Comparison of ENCODE assay signal across 9 cellular contexts in the genomic region with DNA sequence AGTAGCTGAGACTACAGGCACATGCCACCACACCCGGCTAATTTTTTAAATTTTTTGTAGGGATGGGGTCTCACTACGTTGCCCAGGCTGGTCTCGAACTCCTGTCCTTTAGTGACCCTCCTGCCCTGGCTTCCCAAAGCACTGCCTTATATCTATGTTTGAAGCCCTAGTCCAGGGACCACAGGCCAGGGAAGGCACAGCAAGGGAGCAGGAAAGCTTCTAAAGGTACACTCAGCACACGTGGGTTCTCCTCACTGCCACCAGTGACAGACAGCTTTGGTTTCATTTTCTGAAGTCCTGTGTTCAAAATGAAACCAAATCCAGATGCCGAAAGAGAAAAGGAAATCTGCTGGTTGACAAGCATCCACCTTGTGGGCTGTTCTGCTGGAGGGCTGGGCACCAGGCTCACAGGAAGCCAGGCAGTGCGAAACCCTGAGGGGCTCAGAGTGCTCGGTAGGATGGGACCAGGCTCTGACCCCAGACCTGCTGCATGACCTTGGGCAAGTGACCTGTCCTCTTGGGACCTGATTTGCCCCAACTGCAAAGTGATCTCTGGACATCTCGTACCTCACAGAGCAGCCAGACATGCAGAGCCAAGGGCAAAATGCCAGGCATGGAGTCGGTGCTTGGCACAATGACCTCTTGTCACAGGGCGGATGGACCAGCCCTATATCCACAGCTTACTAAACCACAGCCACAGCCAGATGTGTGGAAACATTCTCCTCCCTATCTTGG. TPM values are rescaled to one million over a fixed set of nuclear protein-coding genes. Genes with fewer than 3 reads are reported as not detected.
A peak's percentile ranks its signal among the peaks of the same experiment; 100 is the strongest.
DNase-seq lines count a peak whose midpoint lies in the region; FAIRE-seq and TF ChIP-seq lines count a peak whose summit lies in the region.
"Had no signal": no experiment of that assay in that cellular context is flagged by ENCODE, and none has a peak within 500 bp of the region (broad histone marks: within the 10 kb centered on the region; RNA-seq: fewer than 3 reads in every experiment).

No MANE protein-coding gene starts in this region.

- intact Hi-C loops in kidney (cut with DNase I) (loop anchor here (5.0 kb wide), 1 partner anchor 281 kb away; no protein-coding TSS in a partner anchor), thyroid gland (cut with DNase I) (loop anchor here (5.0 kb wide), 1 partner anchor 89 kb away; the partner anchor contains the start of gene RMI2)

- H3K4me1 ChIP-seq in kidney (ENCODE audit: control insufficient read depth in 1 of 2, insufficient read depth in 1 of 2, low read depth in 1 of 2, low read length in 2 of 2), result peaks cover 15 to 25% of the 10 kb centered on the region in 2 donors
- peaks cover 18 to 32% of the 10 kb centered on the region in 2 donors for H3K4me1 ChIP-seq in thyroid gland

- FAIRE-seq in kidney (lab: Jason Lieb, UNC) (no peak), HTR-8/SVneo (lab: Jason Lieb, UNC) (no peak)

- H3K36me3 Mint-ChIP-seq in activated naive CD4-positive, alpha-beta T cell treated with anti-CD3 and anti-CD28 coated beads, Interleukin-2, amount 10 ng/mL, durations not matched to agents 7 days and 5 days, result peaks cover 15% of the 10 kb centered on the region

- peak overlapping the region in 1 of 2 donors; percentile 20 for H3K27ac ChIP-seq in kidney (ENCODE audit: low read depth in 2 of 2, low read length in 2 of 2)
- peak overlapping the region in 1 of 3 donors; percentile 22 for H3K27ac ChIP-seq in thyroid gland

- no peak for TF ChIP-seq POLR2A in thyroid gland (IDR thresholded peaks at IDR 0.05)

- peak; percentile 14 for DNase-seq in activated CD4-positive, alpha-beta T cell treated with anti-CD3 and anti-CD28 coated beads for 1 hour
- DNase-seq in activated CD4-positive, alpha-beta T cell treated with anti-CD3 and anti-CD28 coated beads, Interleukin-2, amount 50 U/mL, for 4 hours, result no peak
- peak; percentile 80 for DNase-seq in activated naive CD4-positive, alpha-beta T cell treated with anti-CD3 and anti-CD28 coated beads, Interleukin-2, amount 10 ng/mL, durations not matched to agents 7 days and 5 days
- DNase-seq in kidney (peak; percentile 81), thyroid gland (peak; percentile 85 to 88), SK-N-DZ (ENCODE audit: low spot score) (no peak), HPDE6-E6E7 (ENCODE audit: extremely low spot score) (no peak), HTR-8/SVneo (ENCODE audit: insufficient read length, low spot score) (no peak)

- H3K4me3 ChIP-seq in kidney (ENCODE audit: low read length in 2 of 2) (peak overlapping the region; percentile 0 to 1), thyroid gland (replicated peaks in 1 of 3) (no peak overlapping the region)

- H3K9me3 ChIP-seq in kidney (ENCODE audit: control insufficient read depth in 1 of 2, low read length in 2 of 2) (no peaks in the 10 kb centered on the region), thyroid gland (no peaks in the 10 kb centered on the region)

- peaks cover 59% of the 10 kb centered on the region for H3K4me1 Mint-ChIP-seq in activated naive CD4-positive, alpha-beta T cell treated with anti-CD3 and anti-CD28 coated beads, Interleukin-2, amount 10 ng/mL, durations not matched to agents 7 days and 5 days

- H3K36me3 ChIP-seq in kidney (ENCODE audit: control insufficient read depth in 1 of 2, insufficient read depth in 2 of 2, low read length in 2 of 2) (no peaks in the 10 kb centered on the region), thyroid gland (no peaks in the 10 kb centered on the region)

- H3K4me3 Mint-ChIP-seq in activated naive CD4-positive, alpha-beta T cell treated with anti-CD3 and anti-CD28 coated beads, Interleukin-2, amount 10 ng/mL, durations not matched to agents 7 days and 5 days, result peak overlapping the region; percentile 54

- no peak for TF ChIP-seq CTCF in kidney (IDR thresholded peaks at IDR 0.05; ENCODE audit: borderline replicate concordance, extremely low read depth, insufficient read depth)
- TF ChIP-seq CTCF in thyroid gland (IDR thresholded peaks at IDR 0.05), result no peak

- peak overlapping the region in 1 of 2 donors; percentile 17 for H3K9ac ChIP-seq in kidney (ENCODE audit: low read length in 2 of 2)

- H3K27ac Mint-ChIP-seq in activated naive CD4-positive, alpha-beta T cell treated with anti-CD3 and anti-CD28 coated beads, Interleukin-2, amount 10 ng/mL, durations not matched to agents 7 days and 5 days, result peak overlapping the region; percentile 94

- no peaks in the 10 kb centered on the region for H3K27me3 ChIP-seq in thyroid gland

- peaks cover 12% of the 10 kb centered on the region for H3K27me3 Mint-ChIP-seq in activated naive CD4-positive, alpha-beta T cell treated with anti-CD3 and anti-CD28 coated beads, Interleukin-2, amount 10 ng/mL, durations not matched to agents 7 days and 5 days

- H3K9me3 Mint-ChIP-seq in activated naive CD4-positive, alpha-beta T cell treated with anti-CD3 and anti-CD28 coated beads, Interleukin-2, amount 10 ng/mL, durations not matched to agents 7 days and 5 days, result no peaks in the 10 kb centered on the region

- CTCF ChIA-PET in activated naive CD4-positive, alpha-beta T cell treated with anti-CD3 and anti-CD28 coated beads, Interleukin-2, amount 10 ng/mL, durations not matched to agents 7 days and 5 days (lab: Charles Lee), result interaction anchor here (0.9 to 9.6 kb wide), 8 partner anchors 54 to 305 kb away, joined by 3 to 132 read pairs (median 8); no protein-coding TSS in a partner anchor

- 50 to 71% methylated on average over 7 to 10 of the region's 10 CpGs for WGBS in thyroid gland, 2 donors

RNA-seq across cellular contexts. Expression of gene SOCS1, which starts 2.7 kb away (rescaled TPM):
- total RNA-seq in kidney (21.8 TPM), thyroid gland (10 to 100 TPM in 1 of 4 donors, 1 to 10 TPM in 3; 2.4 to 11.3 (median 6.2) TPM)
- 10.4 TPM for polyA plus RNA-seq in kidney (ENCODE audit: insufficient read depth, low read depth, low replicate concordance)
- 0.35 TPM in 1 of 2 replicates, not detected in the other for polyA plus RNA-seq in SK-N-DZ (2014; cell fraction: cytosol; rRNA removed)
- 0.79 and 1.2 TPM in 2 replicates for polyA plus RNA-seq in SK-N-DZ (2014; cell fraction: nucleus; rRNA removed)

RNA-seq across cellular contexts. Expression of gene TNP2, which starts 10.4 kb away (rescaled TPM):
- total RNA-seq in kidney (not detected), thyroid gland (not detected)
- not detected for polyA plus RNA-seq in kidney (ENCODE audit: insufficient read depth, low read depth, low replicate concordance)
- polyA plus RNA-seq in SK-N-DZ (2014; cell fraction: cytosol; rRNA removed), result not detected in 2 replicates
- not detected in 2 replicates for polyA plus RNA-seq in SK-N-DZ (2014; cell fraction: nucleus; rRNA removed)
- total RNA-seq: aorta had no signal
- polyA plus RNA-seq: aorta had no signal

RNA-seq across cellular contexts. Expression of gene PRM3, which starts 14.7 kb away (rescaled TPM):
- total RNA-seq in kidney, result not detected
- not detected for polyA plus RNA-seq in kidney (ENCODE audit: insufficient read depth, low read depth, low replicate concordance)
- total RNA-seq in thyroid gland, result not detected
- polyA plus RNA-seq in SK-N-DZ (2014; cell fraction: cytosol; rRNA removed), result not detected in 2 replicates
- not detected in 2 replicates for polyA plus RNA-seq in SK-N-DZ (2014; cell fraction: nucleus; rRNA removed)
- total RNA-seq: aorta had no signal
- polyA plus RNA-seq: aorta had no signal

RNA-seq across cellular contexts. Expression of gene PRM2, which starts 17.6 kb away (rescaled TPM):
- not detected for total RNA-seq in kidney
- polyA plus RNA-seq in kidney (ENCODE audit: insufficient read depth, low read depth, low replicate concordance), result not detected
- 10 to 100 TPM in 1 of 4 donors, 1 to 10 TPM in 1, not detected in 2; 8.2 to 64.4 TPM for total RNA-seq in thyroid gland
- not detected in 2 replicates for polyA plus RNA-seq in SK-N-DZ (2014; cell fraction: cytosol; rRNA removed)
- not detected in 2 replicates for polyA plus RNA-seq in SK-N-DZ (2014; cell fraction: nucleus; rRNA removed)
- total RNA-seq: aorta had no signal
- polyA plus RNA-seq: aorta had no signal

RNA-seq across cellular contexts. Expression of gene PRM1, which starts 22.4 kb away (rescaled TPM):
- total RNA-seq in kidney, result not detected
- polyA plus RNA-seq in kidney (ENCODE audit: insufficient read depth, low read depth, low replicate concordance), result not detected
- 100 to 1,000 TPM in 1 of 4 donors, 10 to 100 TPM in 1, not detected in 2; 13.7 to 335 TPM for total RNA-seq in thyroid gland
- polyA plus RNA-seq in SK-N-DZ (2014; cell fraction: cytosol; rRNA removed), result not detected in 2 replicates
- polyA plus RNA-seq in SK-N-DZ (2014; cell fraction: nucleus; rRNA removed), result not detected in 2 replicates
- total RNA-seq: aorta had no signal
- polyA plus RNA-seq: aorta had no signal

Comparison
In these comparisons a context has a peak if more than half of its experiments do, and no peak if none do; other contexts are left out.
1. DNase-seq: peak in activated CD4-positive, alpha-beta T cell treated with anti-CD3 and anti-CD28 coated beads for 1 hour (single experiment), activated naive CD4-positive, alpha-beta T cell treated with anti-CD3 and anti-CD28 coated beads, Interleukin-2, amount 10 ng/mL, durations not matched to agents 7 days and 5 days (single experiment), kidney (single experiment) and thyroid gland (2 of 2); none in activated CD4-positive, alpha-beta T cell treated with anti-CD3 and anti-CD28 coated beads, Interleukin-2, amount 50 U/mL, for 4 hours (0 of 2), SK-N-DZ (single experiment), HPDE6-E6E7 (single experiment) and HTR-8/SVneo (single experiment).
2. H3K4me3 ChIP-seq: peak in kidney (2 of 2); none in thyroid gland (0 of 3).